In the genomic region with DNA sequence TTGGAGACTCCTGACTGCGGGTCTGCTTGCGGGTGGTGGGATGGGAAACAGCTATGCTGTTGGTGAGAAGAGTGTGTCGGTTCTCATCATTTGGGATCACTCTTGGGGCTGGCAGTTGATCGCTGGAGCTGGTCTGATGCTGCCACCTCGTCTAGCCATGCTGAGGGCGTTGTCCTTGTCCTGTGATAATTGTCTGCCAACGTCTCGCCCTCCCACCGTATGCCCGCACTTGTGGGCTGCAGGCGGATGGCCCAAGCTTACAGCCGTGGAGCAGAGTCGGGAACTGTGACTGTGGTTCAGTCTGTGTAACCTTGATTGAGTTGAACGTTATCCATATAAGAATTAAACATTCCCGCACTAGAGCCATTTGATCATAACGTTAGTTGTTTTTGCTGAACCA, we compare ENCODE assay signal across 29 cellular contexts.
"Had no signal": no experiment of that assay in that cellular context is flagged by ENCODE, and none has a peak within 500 bp of the region (broad histone marks: within the 10 kb centered on the region; RNA-seq: fewer than 3 reads in every experiment).

No MANE protein-coding gene starts in this region.

- H3K4me3 Mint-ChIP-seq: dendritic cell treated with granulocyte-macrophage colony-stimulating factor and Interleukin-4, amounts not matched to agents 40 ng/mL and 50 ng/mL, for 4 days; endodermal cell; naive thymus-derived CD8-positive, alpha-beta T cell; stimulated activated naive CD8-positive, alpha-beta T cell treated with anti-CD3 and anti-CD28 coated beads, Interleukin-15, amount 100 ng/mL, for 72 hours had no signal

- H3K9me3 Mint-ChIP-seq: dendritic cell treated with granulocyte-macrophage colony-stimulating factor and Interleukin-4, amounts not matched to agents 40 ng/mL and 50 ng/mL, for 4 days; endodermal cell; stimulated activated naive CD8-positive, alpha-beta T cell treated with anti-CD3 and anti-CD28 coated beads, Interleukin-15, amount 100 ng/mL, for 72 hours had no signal

- H3K27me3 ChIP-seq: foreskin keratinocyte, gastroesophageal sphincter, heart right ventricle, pancreas, right lobe of liver, suprapubic skin, transverse colon, upper lobe of right lung, vagina had no signal

- H3K27ac Mint-ChIP-seq: dendritic cell treated with granulocyte-macrophage colony-stimulating factor and Interleukin-4, amounts not matched to agents 40 ng/mL and 50 ng/mL, for 4 days; endodermal cell; stimulated activated naive CD8-positive, alpha-beta T cell treated with anti-CD3 and anti-CD28 coated beads, Interleukin-15, amount 100 ng/mL, for 72 hours had no signal

- H3K4me3 ChIP-seq: gastroesophageal sphincter, heart right ventricle, left ventricle myocardium inferior, lower lobe of right lung, pancreas, right lobe of liver, smooth muscle cell, suprapubic skin, transverse colon, upper lobe of right lung, vagina had no signal

- DNase-seq: effector CD8-positive, alpha-beta T cell; endodermal cell; foreskin keratinocyte; heart right ventricle; hippocampal formation; kidney glomerular epithelial cell; left colon; left ventricle myocardium inferior; lower lobe of right lung; naive thymus-derived CD8-positive, alpha-beta T cell; occipital lobe; pancreas; right lobe of liver; stimulated activated CD4-positive, alpha-beta T cell treated with anti-CD3 and anti-CD28 coated beads, Interleukin-12 subunit alpha, Interleukin-12 subunit beta, amount 100 ng/mL, for 4 hours; stimulated activated CD4-positive, alpha-beta T cell treated with anti-CD3 and anti-CD28 coated beads, Interleukin-1b, Interleukin-23, amount 100 ng/mL, for 48 hours; stimulated activated CD4-positive, alpha-beta T cell treated with anti-CD3 and anti-CD28 coated beads, Interleukin-4, amount 100 ng/mL, for 1 hour; stimulated activated CD8-positive, alpha-beta memory T cell treated with anti-CD3 and anti-CD28 coated beads, Interleukin-4, amount 100 ng/mL, for 48 hours; stimulated activated naive CD4-positive, alpha-beta T cell; stimulated activated naive CD8-positive, alpha-beta T cell treated with anti-CD3 and anti-CD28 coated beads, Interleukin-15, amount 100 ng/mL, for 72 hours; transverse colon; upper lobe of right lung had no signal

- H3K4me1 ChIP-seq: foreskin keratinocyte, right lobe of liver, transverse colon had no signal

- H3K27me3 Mint-ChIP-seq: dendritic cell treated with granulocyte-macrophage colony-stimulating factor and Interleukin-4, amounts not matched to agents 40 ng/mL and 50 ng/mL, for 4 days; naive thymus-derived CD8-positive, alpha-beta T cell; progenitor cell of endocrine pancreas; stimulated activated naive CD8-positive, alpha-beta T cell treated with anti-CD3 and anti-CD28 coated beads, Interleukin-15, amount 100 ng/mL, for 72 hours had no signal

- ATAC-seq: esophagus mucosa; foreskin keratinocyte; gastroesophageal sphincter; left colon; lower lobe of right lung; naive thymus-derived CD8-positive, alpha-beta T cell; pancreas; right lobe of liver; stimulated activated naive CD8-positive, alpha-beta T cell treated with anti-CD3 and anti-CD28 coated beads, Interleukin-15, amount 100 ng/mL, for 72 hours; upper lobe of right lung had no signal

- H3K9me3 ChIP-seq: gastroesophageal sphincter, heart right ventricle, left ventricle myocardium inferior, lower lobe of right lung, pancreas, right lobe of liver, suprapubic skin, transverse colon, upper lobe of right lung, vagina had no signal

- H3K27ac ChIP-seq: epithelial cell of prostate, foreskin keratinocyte, gastroesophageal sphincter, left ventricle myocardium inferior, lower lobe of right lung, pancreas, right lobe of liver, suprapubic skin, transverse colon, upper lobe of right lung, vagina had no signal

- H3K36me3 ChIP-seq: gastroesophageal sphincter, heart right ventricle, left ventricle myocardium inferior, lower lobe of right lung, pancreas, right lobe of liver, transverse colon, upper lobe of right lung, vagina had no signal
